ENCODE assay signal across 25 cellular contexts in genomic region chr12:47848853-47849252, GRCh38.
"Had no signal": no experiment of that assay in that cellular context is flagged by ENCODE, and none has a peak within 500 bp of the region (broad histone marks: within the 10 kb centered on the region; RNA-seq: fewer than 3 reads in every experiment).

No MANE protein-coding gene starts in this region.

- H3K4me3 Mint-ChIP-seq: activated naive CD8-positive, alpha-beta T cell treated with anti-CD3 and anti-CD28 coated beads, Interleukin-2, amount 10 ng/mL, durations not matched to agents 7 days and 5 days; endodermal cell; nephron; T-cell; T-helper 2 cell treated with Interferon-gamma antibody and Interleukin-4, amounts not matched to agents 5 μg/mL and 100 μg/mL, for 36 hours had no signal

- H3K36me3 Mint-ChIP-seq: T-cell had no signal

- H3K9me3 Mint-ChIP-seq: activated naive CD8-positive, alpha-beta T cell treated with anti-CD3 and anti-CD28 coated beads, Interleukin-2, amount 10 ng/mL, durations not matched to agents 7 days and 5 days; endodermal cell; nephron; T-cell; T-helper 2 cell treated with Interferon-gamma antibody and Interleukin-4, amounts not matched to agents 5 μg/mL and 100 μg/mL, for 36 hours had no signal

- H3K4me1 ChIP-seq: prostate gland had no signal

- H3K27ac Mint-ChIP-seq: activated naive CD8-positive, alpha-beta T cell treated with anti-CD3 and anti-CD28 coated beads, Interleukin-2, amount 10 ng/mL, durations not matched to agents 7 days and 5 days; endodermal cell; nephron; T-cell; T-helper 2 cell treated with Interferon-gamma antibody and Interleukin-4, amounts not matched to agents 5 μg/mL and 100 μg/mL, for 36 hours had no signal

- H3K27ac ChIP-seq: coronary artery, esophagus muscularis mucosa, gastrocnemius medialis, neutrophil, ovary, prostate gland, testis, vagina, WERI-Rb-1 had no signal

- DNase-seq: activated CD4-positive, alpha-beta T cell treated with anti-CD3 and anti-CD28 coated beads, Interleukin-2, amount 50 U/mL, for 4 hours; activated CD4-positive, CD25-positive, alpha-beta regulatory T cell treated with anti-CD3 and anti-CD28 coated beads, Interleukin-2, amount 50 U/mL, for 72 hours; activated naive CD4-positive, alpha-beta T cell treated with Interleukin-2 at 50 U/mL for 16 hours; activated naive CD8-positive, alpha-beta T cell treated with anti-CD3 and anti-CD28 coated beads, Interleukin-2, amount 10 ng/mL, durations not matched to agents 7 days and 5 days; amniotic stem cell; cerebellar nuclear complex; endodermal cell; gastrocnemius medialis; hypothalamus; left cardiac atrium; stimulated activated CD4-positive, alpha-beta T cell treated with anti-CD3 and anti-CD28 coated beads, Interleukin-2, amount 100 ng/mL, for 48 hours; stimulated activated CD8-positive, alpha-beta memory T cell treated with anti-CD3 and anti-CD28 coated beads, Interleukin-4, amount 100 ng/mL, for 48 hours; stimulated activated naive CD4-positive, alpha-beta T cell; T-cell; testis; trophoblast cell; WERI-Rb-1 had no signal

- H3K27me3 Mint-ChIP-seq: activated naive CD8-positive, alpha-beta T cell treated with anti-CD3 and anti-CD28 coated beads, Interleukin-2, amount 10 ng/mL, durations not matched to agents 7 days and 5 days; T-cell had no signal

- ATAC-seq: gastrocnemius medialis, left cardiac atrium, T-cell had no signal

- H3K4me1 Mint-ChIP-seq: T-cell had no signal

- H3K27me3 ChIP-seq: gastrocnemius medialis, neutrophil, ovary, testis, vagina had no signal
